In genomic region chr10:123154092-123154942, GRCh38 we compare ENCODE assay signal across 8 cellular contexts. TPM values are rescaled to one million over a fixed set of nuclear protein-coding genes. Genes with fewer than 3 reads are reported as not detected.
DNase-seq lines count a peak whose midpoint lies in the region; ATAC-seq and TF ChIP-seq lines count a peak whose summit lies in the region.

Gene BUB3 (plus strand): TSS chr10:123154402. CDS start chr10:123154918, 516 bp downstream.

- H3K4me1 Mint-ChIP-seq in CD8-positive, alpha-beta T cell (ENCODE audit: low read depth): peaks cover 73% of the 10 kb centered on the region

- H3K9me3 Mint-ChIP-seq in CD8-positive, alpha-beta T cell: no peaks in the 10 kb centered on the region

- peak within 1 kb of the TSS; percentile 74 for H3K27ac ChIP-seq in CD8-positive, alpha-beta T cell (ENCODE audit: low read depth, low read length)
- peak within 1 kb of the TSS; percentile 91 for H3K27ac ChIP-seq in lower lobe of right lung

- CTCF ChIA-PET in CD8-positive, alpha-beta T cell (lab: Charles Lee): interaction anchor here (0.6 to 2.1 kb wide), 4 partner anchors 13 to 174 kb away, joined by 3 to 9 read pairs (median 4); partner anchors contain the start of gene PSTK

- peaks cover 10% of the 10 kb centered on the region for H3K36me3 ChIP-seq in CD8-positive, alpha-beta T cell (ENCODE audit: insufficient read depth, low read length)
- H3K36me3 ChIP-seq in lower lobe of right lung: peaks cover 38% of the 10 kb centered on the region

- intact Hi-C loops in CD8-positive, alpha-beta T cell (cut with DNase I, micrococcal nuclease): loop anchor here (1.0 to 10.0 kb wide), 15 partner anchors 20 to 1760 kb away; partner anchors contain the start of genes C10orf88 (in 2 of the 2), FAM24B (in 2 of the 2), IKZF5 (in 2 of the 2) and ABRAXAS2 (in 1 of the 2)
- intact Hi-C loops in lower lobe of right lung (cut with DNase I): no loop called here

- peaks cover 71% of the 10 kb centered on the region for H3K4me1 ChIP-seq in CD8-positive, alpha-beta T cell (ENCODE audit: insufficient read depth, low read length)
- peaks cover 42% of the 10 kb centered on the region for H3K4me1 ChIP-seq in lower lobe of right lung

- peaks cover 11% of the 10 kb centered on the region for H3K27me3 Mint-ChIP-seq in CD8-positive, alpha-beta T cell (ENCODE audit: low read depth)

- peak within 1 kb of the TSS; percentile 81 for H3K4me3 ChIP-seq in CD8-positive, alpha-beta T cell (ENCODE audit: low read depth, low read length)
- peak within 1 kb of the TSS; percentile 89 for H3K4me3 ChIP-seq in lower lobe of right lung

- DNase-seq in CD8-positive, alpha-beta T cell: peak; percentile 85 to 95 (median 93)
- DNase-seq in HS-27A (ENCODE audit: low read depth) (peak; percentile 88), NK-92 (lab: John Stamatoyannopoulos, UW; ENCODE audit: unreplicated experiment) (peak; percentile 48), lower lobe of right lung (peak; percentile 99)
- DNase-seq in activated CD8-positive, alpha-beta memory T cell treated with anti-CD3 and anti-CD28 coated beads for 1 hour (ENCODE audit: extremely low read depth in 1 of 2, low read depth in 1 of 2): peak; percentile 82 to 83
- peak; percentile 88 for DNase-seq in effector CD4-positive, alpha-beta T cell
- peak; percentile 88 to 94 (median 93) for DNase-seq in stimulated activated CD4-positive, alpha-beta T cell treated with anti-CD3 and anti-CD28 coated beads, TNF-alpha, amount 100 ng/mL, for 24 hours (ENCODE audit: low read depth in 3 of 3)

- peak within 1 kb of the TSS; percentile 100 for H3K4me3 Mint-ChIP-seq in CD8-positive, alpha-beta T cell

- H3K36me3 Mint-ChIP-seq in CD8-positive, alpha-beta T cell: peaks cover 41% of the 10 kb centered on the region

- peak; percentile 87 for ATAC-seq in CD8-positive, alpha-beta T cell
- ATAC-seq in GM19467 (IDR thresholded peaks at IDR 0.05; ENCODE audit: unreplicated experiment) (peak; percentile 89), lower lobe of right lung (peak; percentile 99)

- H3K27me3 ChIP-seq in CD8-positive, alpha-beta T cell (ENCODE audit: insufficient read depth, low read length): peaks cover 7% of the 10 kb centered on the region
- H3K27me3 ChIP-seq in lower lobe of right lung (ENCODE audit: low read depth): peaks cover 38% of the 10 kb centered on the region

- POLR2A ChIA-PET in CD8-positive, alpha-beta T cell (lab: Charles Lee): interaction anchor here (0.8 to 2.4 kb wide), 7 partner anchors 10 to 173 kb away, joined by 3 to 14 read pairs (median 4); partner anchors contain the start of genes ACADSB and IKZF5

- TF ChIP-seq CTCF in CD8-positive, alpha-beta T cell (IDR thresholded peaks at IDR 0.05): no peak
- no peak for TF ChIP-seq CTCF in lower lobe of right lung (IDR thresholded peaks at IDR 0.05)

- no peaks in the 10 kb centered on the region for H3K9me3 ChIP-seq in CD8-positive, alpha-beta T cell (ENCODE audit: low read length)
- H3K9me3 ChIP-seq in lower lobe of right lung: no peaks in the 10 kb centered on the region

- H3K27ac Mint-ChIP-seq in CD8-positive, alpha-beta T cell: peak within 1 kb of the TSS; percentile 99

RNA-seq across cellular contexts. Expression of gene BUB3, which starts in this region (rescaled TPM):
- total RNA-seq in CD8-positive, alpha-beta T cell: 100 to 1,000 TPM; 166 to 167 TPM
- total RNA-seq in lower lobe of right lung: 67.3 TPM

Comparison
In these comparisons a context has a peak if more than half of its experiments do, and no peak if none do; other contexts are left out.
1. Peak in every context shown above with its lines: DNase-seq, ATAC-seq, H3K4me3 ChIP-seq and H3K27ac ChIP-seq.
2. DNase-seq: peak in every context shown above with its lines; median percentile 99 in lower lobe of right lung; 93 in CD8-positive, alpha-beta T cell; 93 in stimulated activated CD4-positive, alpha-beta T cell treated with anti-CD3 and anti-CD28 coated beads, TNF-alpha, amount 100 ng/mL, for 24 hours; 88 in HS-27A; 88 in effector CD4-positive, alpha-beta T cell; 82 in activated CD8-positive, alpha-beta memory T cell treated with anti-CD3 and anti-CD28 coated beads for 1 hour; 48 in NK-92.